In genomic region chr1:39671433-39671792, GRCh38 we compare ENCODE assay signal across 9 cellular contexts. TPM values are rescaled to one million over a fixed set of nuclear protein-coding genes. Genes with fewer than 3 reads are reported as not detected.
DNase-seq lines count a peak whose midpoint lies in the region; ATAC-seq, FAIRE-seq and TF ChIP-seq lines count a peak whose summit lies in the region.
"Had no signal": no experiment of that assay in that cellular context is flagged by ENCODE, and none has a peak within 500 bp of the region (broad histone marks: within the 10 kb centered on the region; RNA-seq: fewer than 3 reads in every experiment).

No MANE protein-coding gene starts in this region.

- no peak overlapping the region for H2AFZ ChIP-seq in PC-9
- no peak overlapping the region for H2AFZ ChIP-seq in fibroblast of lung (ENCODE audit: low read length)

- H3K36me3 ChIP-seq in PC-9 (ENCODE audit: low read depth) = no peaks in the 10 kb centered on the region
- no peaks in the 10 kb centered on the region for H3K36me3 ChIP-seq in fibroblast of lung (ENCODE audit: control insufficient read depth, insufficient read depth, low read length)

- no peak for FAIRE-seq in GM19239 (lab: Jason Lieb, UNC)
- FAIRE-seq: islet of Langerhans had no signal

- H3K4me3 ChIP-seq in PC-9 (no peak overlapping the region; the same call in 1 of the 2 replicates), fibroblast of lung (replicated peaks in 1 of 4; ENCODE audit: control extremely low read depth in 1 of 4, insufficient read depth in 1 of 4, low read depth in 3 of 4, low read length in 4 of 4) (peak overlapping the region in 1 of 4 experiments; percentile 45)

- peak in 9 of 14 donors; percentile 18 to 79 (median 23) for DNase-seq in C1 segment of cervical spinal cord (lab: John Stamatoyannopoulos, UW)
- DNase-seq in PC-9 = no peak
- no peak for DNase-seq in fibroblast of lung (ENCODE audit: low read depth in 2 of 2)
- peak in 33 of 56 donors; percentile 7 to 68 (median 28) for DNase-seq in nucleus accumbens (lab: John Stamatoyannopoulos, UW)
- DNase-seq in GM19239 (ENCODE audit: insufficient read length, low spot score) = no peak
- DNase-seq in RKO (ENCODE audit: low spot score) = no peak
- no peak for DNase-seq in HuH-7 (ENCODE audit: low spot score)

- no peak for TF ChIP-seq CTCF in PC-9 (conservative IDR thresholded peaks at IDR 0.05)
- TF ChIP-seq CTCF in fibroblast of lung (conservative IDR thresholded peaks at IDR 0.05 in 1 of 2, IDR thresholded peaks at IDR 0.05 in 1 of 2; ENCODE audit: low read depth in 1 of 2, low read length in 2 of 2) = no peak

- H4K20me1 ChIP-seq in PC-9 (ENCODE audit: insufficient read depth) (no peaks in the 10 kb centered on the region), fibroblast of lung (ENCODE audit: control insufficient read depth, extremely low read depth, insufficient read depth, low read length) (no peaks in the 10 kb centered on the region)

- H3K9me2 ChIP-seq in PC-9 (ENCODE audit: insufficient read depth) = no peaks in the 10 kb centered on the region

- H3K9ac ChIP-seq in fibroblast of lung (ENCODE audit: insufficient read depth, low read length) = no peak overlapping the region

- H3K27me3 ChIP-seq in PC-9 (ENCODE audit: insufficient read depth, low read depth) (peaks cover 31% of the 10 kb centered on the region), fibroblast of lung (ENCODE audit: control insufficient read depth, insufficient read depth, low read length) (peaks cover 29% of the 10 kb centered on the region)

- POLR2A ChIA-PET in PC-9 (lab: Charles Lee; ENCODE audit: unreplicated experiment) = interaction anchor here (0.6 kb wide), 1 partner anchor 65 kb away, joined by 4 read pairs; no protein-coding TSS in a partner anchor

- no peaks in the 10 kb centered on the region for H3F3A ChIP-seq in PC-9 (ENCODE audit: insufficient read depth, low read depth)

- H3K79me2 ChIP-seq in PC-9 (ENCODE audit: low read depth) = no peaks in the 10 kb centered on the region
- no peaks in the 10 kb centered on the region for H3K79me2 ChIP-seq in fibroblast of lung (ENCODE audit: control insufficient read depth, insufficient read depth, low read length)

- CTCF ChIA-PET in PC-9 (lab: Charles Lee) = interaction anchor here (0.6 to 1.4 kb wide), 2 partner anchors 20 to 68 kb away, joined by 4 to 13 read pairs; partner anchors contain the start of gene HPCAL4

- no peak overlapping the region for H3K27ac ChIP-seq in PC-9
- H3K27ac ChIP-seq in fibroblast of lung (ENCODE audit: insufficient read depth, low read length) = no peak overlapping the region

- BruUV-seq in PC-9 (replicated peaks; lab: Mats Ljungman, UMichigan) = no TSS peak

- intact Hi-C loops in PC-9 (cut with micrococcal nuclease; ENCODE audit: unreplicated experiment) = no loop called here

- H3K4me1 ChIP-seq in PC-9 (replicated peaks; ENCODE audit: insufficient read depth) (peaks cover 2% of the 10 kb centered on the region), fibroblast of lung (ENCODE audit: control insufficient read depth, extremely low read depth, insufficient read depth, low read length) (no peaks in the 10 kb centered on the region)

- H3K4me2 ChIP-seq in PC-9 (peak overlapping the region; percentile 54), fibroblast of lung (ENCODE audit: extremely low read depth, insufficient read depth, low read length) (peak overlapping the region; percentile 72)

- H3K9me3 ChIP-seq in PC-9 (ENCODE audit: insufficient read depth, low read depth) (no peaks in the 10 kb centered on the region), fibroblast of lung (ENCODE audit: control insufficient read depth, insufficient read depth, low read depth, low read length) (no peaks in the 10 kb centered on the region)

- ATAC-seq in HG03442 (IDR thresholded peaks at IDR 0.05; ENCODE audit: unreplicated experiment) = no peak

RNA-seq across cellular contexts. Expression of gene NT5C1A, which starts 0.5 kb away (rescaled TPM):
- not detected in 2 replicates for total RNA-seq in PC-9 (2021)
- not detected in 2 replicates for total RNA-seq in fibroblast of lung
- not detected in 2 replicates for polyA plus RNA-seq in fibroblast of lung
- polyA plus RNA-seq in fibroblast of lung (2012) = not detected in 2 replicates
- polyA minus RNA-seq in fibroblast of lung (ENCODE audit: low replicate concordance) = not detected in 2 replicates

RNA-seq across cellular contexts. Expression of gene HPCAL4, which starts 19.8 kb away (rescaled TPM):
- total RNA-seq in PC-9 (2021) (0.07 TPM in 1 of 2 replicates, not detected in the other), fibroblast of lung (not detected in 2 replicates)
- not detected in 2 replicates for polyA plus RNA-seq in fibroblast of lung
- not detected in 2 replicates for polyA plus RNA-seq in fibroblast of lung (2012)
- polyA minus RNA-seq in fibroblast of lung (ENCODE audit: low replicate concordance) = not detected in 2 replicates

RNA-seq across cellular contexts. Expression of gene HEYL, which starts 32.0 kb away (rescaled TPM):
- total RNA-seq in PC-9 (2021) = 0.17 and 0.35 TPM in 2 replicates
- under 0.01 TPM in 1 of 2 replicates, not detected in the other for total RNA-seq in fibroblast of lung
- 0.02 and 1.3 TPM in 2 replicates for polyA plus RNA-seq in fibroblast of lung
- polyA plus RNA-seq in fibroblast of lung (2012) = 1.9 TPM in 1 of 2 replicates, not detected in the other
- polyA minus RNA-seq in fibroblast of lung (ENCODE audit: low replicate concordance) = 2.3 TPM in 1 of 2 replicates, not detected in the other

Comparison
In these comparisons a context has a peak if more than half of its experiments do, and no peak if none do; other contexts are left out.
1. DNase-seq: peak in C1 segment of cervical spinal cord (9 of 14) and nucleus accumbens (33 of 56); none in PC-9 (0 of 2), fibroblast of lung (0 of 2), GM19239 (single experiment), RKO (single experiment) and HuH-7 (single experiment).